In genomic region chr11:64887757-64888405, GRCh38 we compare ENCODE assay signal across 8 cellular contexts. TPM values are rescaled to one million over a fixed set of nuclear protein-coding genes. Genes with fewer than 3 reads are reported as not detected.
DNase-seq lines count a peak whose midpoint lies in the region; ATAC-seq and TF ChIP-seq lines count a peak whose summit lies in the region.

No MANE protein-coding gene starts in this region.

- no peaks in the 10 kb centered on the region for H3K9me3 Mint-ChIP-seq in naive B cell

- peak overlapping the region; percentile 58 to 95 (median 84) for H3K4me3 Mint-ChIP-seq in naive B cell

- peak; percentile 58 for TF ChIP-seq POLR2A in erythroblast (IDR thresholded peaks at IDR 0.05; ENCODE audit: low read length)

- DNase-seq in NCI-H1417 (lab: John Stamatoyannopoulos, UW) (peak; percentile 43 to 58 (median 55)), NCI-H1417 treated with DMSO at 0.1 percent for 48 hours (lab: John Stamatoyannopoulos, UW) (no peak), NOMO-1 treated with DMSO at 0.1 percent for 48 hours (lab: John Stamatoyannopoulos, UW; ENCODE audit: unreplicated experiment) (peak; percentile 58), erythroblast (lab: John Stamatoyannopoulos, UW) (peak; percentile 90 to 95), naive B cell (peak; percentile 85)
- DNase-seq in activated CD8-positive, alpha-beta memory T cell treated with anti-CD3 and anti-CD28 coated beads, Interleukin-2, amount 50 U/mL, for 4 hours: peak; percentile 86
- DNase-seq in stimulated activated CD8-positive, alpha-beta memory T cell treated with anti-CD3 and anti-CD28 coated beads, Interleukin-7, amount 100 ng/mL, for 4 hours (ENCODE audit: low read depth in 2 of 2): peak; percentile 51 to 72

- no peaks in the 10 kb centered on the region for H3K27me3 Mint-ChIP-seq in naive B cell

- H3K4me1 Mint-ChIP-seq in naive B cell: peaks cover 31 to 45% (median 45%) of the 10 kb centered on the region in 3 donors

- ATAC-seq in HG03108 (IDR thresholded peaks at IDR 0.05; ENCODE audit: unreplicated experiment): peak; percentile 70
- ATAC-seq in naive B cell (ENCODE audit: low read depth in 2 of 2): peak; percentile 93 to 95

- H3K27ac Mint-ChIP-seq in naive B cell: peak overlapping the region; percentile 83 to 97 (median 92)

- H3K36me3 Mint-ChIP-seq in naive B cell: no peaks in the 10 kb centered on the region

RNA-seq across cellular contexts. Expression of gene EHD1, which starts 9.5 kb away (rescaled TPM):
- polyA plus RNA-seq in naive B cell (ENCODE audit: low read depth in 6 of 6): 100 to 1,000 TPM in 2 of 6 donors, 10 to 100 TPM in 4; 65.3 to 119 (median 90.7) TPM

RNA-seq across cellular contexts. Expression of gene ATG2A, which starts 29.1 kb away (rescaled TPM):
- polyA plus RNA-seq in naive B cell (ENCODE audit: low read depth in 6 of 6): 1 to 10 TPM in 5 of 6 donors, not detected in 1; 2.8 to 5.0 (median 3.4) TPM

RNA-seq across cellular contexts. Expression of gene PPP2R5B, which starts 36.6 kb away (rescaled TPM):
- polyA plus RNA-seq in naive B cell (ENCODE audit: low read depth in 6 of 6): 10 to 100 TPM in 3 of 6 donors, 1 to 10 TPM in 3; 7.2 to 15.1 (median 10.2) TPM

RNA-seq across cellular contexts. Expression of gene CDC42BPG, which starts 43.4 kb away (rescaled TPM):
- under 1 TPM in 4 of 6 donors, not detected in 2; 0.17 to 0.57 (median 0.33) TPM for polyA plus RNA-seq in naive B cell (ENCODE audit: low read depth in 6 of 6)

RNA-seq across cellular contexts. Expression of gene GPHA2, which starts 47.8 kb away (rescaled TPM):
- polyA plus RNA-seq in naive B cell (ENCODE audit: low read depth in 6 of 6): not detected
